Comparison of ENCODE assay signal across 20 cellular contexts in the genomic region with DNA sequence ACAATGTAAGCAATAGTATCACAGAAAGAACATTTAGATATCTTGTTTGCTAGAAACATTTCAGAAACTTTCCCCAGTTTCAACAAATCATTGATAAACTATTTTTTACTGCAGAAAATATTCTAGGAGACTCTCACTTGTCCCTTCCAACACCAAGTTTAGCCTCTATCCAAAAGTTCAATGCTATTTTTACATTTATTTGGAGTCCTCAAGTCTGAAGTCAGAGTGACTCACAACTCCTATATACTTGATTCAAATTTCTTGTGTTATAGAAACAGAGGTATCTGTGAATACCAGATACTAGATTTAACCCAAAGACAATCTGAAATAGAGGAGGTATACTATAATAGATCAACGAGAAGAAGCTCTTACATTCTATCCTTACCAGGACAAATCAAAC. TPM values are rescaled to one million over a fixed set of nuclear protein-coding genes. Genes with fewer than 3 reads are reported as not detected.
DNase-seq lines count a peak whose midpoint lies in the region; ATAC-seq, FAIRE-seq and TF ChIP-seq lines count a peak whose summit lies in the region.
"Had no signal": no experiment of that assay in that cellular context is flagged by ENCODE, and none has a peak within 500 bp of the region (broad histone marks: within the 10 kb centered on the region; RNA-seq: fewer than 3 reads in every experiment).

No MANE protein-coding gene starts in this region.

- no peak overlapping the region for H3K9ac ChIP-seq in IMR-90 (ENCODE audit: low read depth, low read length)

- dilution Hi-C loops in IMR-90 (cut with HindIII; ENCODE audit: low sequenced_read_pairs, unreplicated experiment): no loop called here

- DNase-seq in cardiac muscle cell (ENCODE audit: low read depth in 1 of 2, low spot score in 1 of 2) (no peak), Right ventricle myocardium superior (no peak), IMR-90 (peak; percentile 33), chondrocyte (ENCODE audit: low spot score) (no peak), small intestine (no peak), right lobe of liver (no peak)
- DNase-seq in CD8-positive, alpha-beta T cell: no peak
- DNase-seq: AML-193; Calu3; CD4-positive, alpha-beta memory T cell; DND-41; GDM1; KBM-7 had no signal

- H3K14ac ChIP-seq in IMR-90 (replicated peaks; ENCODE audit: low read depth, low read length): no peak overlapping the region

- TF ChIP-seq POLR2A in IMR-90 (IDR thresholded peaks at IDR 0.05; ENCODE audit: low read depth, low read length): no peak
- no peak for TF ChIP-seq POLR2A in right lobe of liver (IDR thresholded peaks at IDR 0.05)

- no peak overlapping the region for H3K4me3 Mint-ChIP-seq in chondrocyte (ENCODE audit: unreplicated experiment)
- no peak overlapping the region for H3K4me3 Mint-ChIP-seq in CD8-positive, alpha-beta T cell
- H3K4me3 Mint-ChIP-seq: CD4-positive, alpha-beta memory T cell; IgD-negative memory B cell had no signal

- no peak for ATAC-seq in Right ventricle myocardium superior (ENCODE audit: poor library complexity)
- no peak for ATAC-seq in IMR-90 (ENCODE audit: low read depth)
- no peak for ATAC-seq in CD8-positive, alpha-beta T cell
- no peak for ATAC-seq in GM21528 (IDR thresholded peaks at IDR 0.05; ENCODE audit: low FRiP score, unreplicated experiment)
- ATAC-seq in right lobe of liver: no peak
- ATAC-seq: A549 had no signal

- intact Hi-C loops in Right ventricle myocardium superior (cut with DNase I): no loop called here
- intact Hi-C loops in IMR-90 (cut with micrococcal nuclease): no loop called here
- intact Hi-C loops in CD8-positive, alpha-beta T cell (cut with DNase I, micrococcal nuclease): no loop called here
- intact Hi-C loops in right lobe of liver (cut with DNase I): no loop called here

- no CpG with 5 or more reads among the region's 1 CpG for WGBS in IMR-90 (ENCODE audit: extremely low coverage in 2 of 2, insufficient read length in 1 of 2), 2 experiments
- WGBS in small intestine, 3 donors: 90 to 100% (median 97%) methylated on average over 1 of the region's 1 CpG
- WGBS in right lobe of liver (ENCODE audit: insufficient coverage, low coverage, low lambda C conversion rate, missing lambda C conversion rate): 88% methylated on average over 1 of the region's 1 CpG

- H2BK20ac ChIP-seq in IMR-90 (ENCODE audit: low read depth, low read length): no peak overlapping the region

- H3K36me3 ChIP-seq in cardiac muscle cell: no peaks in the 10 kb centered on the region
- 0 out of 2 replicates have a peak, but pooled peaks cover 2% of the 10 kb centered on the region for H3K36me3 ChIP-seq in IMR-90 (ENCODE audit: control insufficient read depth, insufficient read depth, low read length)
- peaks cover 0 to 2% of the 10 kb centered on the region in 2 donors for H3K36me3 ChIP-seq in small intestine (ENCODE audit: control insufficient read depth in 2 of 2, insufficient read depth in 2 of 2, low read length in 2 of 2)
- no peaks in the 10 kb centered on the region for H3K36me3 ChIP-seq in CD8-positive, alpha-beta T cell (ENCODE audit: insufficient read depth, low read length)
- H3K36me3 ChIP-seq in right lobe of liver: no peaks in the 10 kb centered on the region
- H3K36me3 ChIP-seq: HAP-1 had no signal

- H3K56ac ChIP-seq in IMR-90 (ENCODE audit: extremely low read depth, insufficient read depth, low read length): no peak overlapping the region

- H3K9me1 ChIP-seq in IMR-90 (ENCODE audit: insufficient read depth, low read length): peaks cover 7% of the 10 kb centered on the region

- H3K27me3 ChIP-seq in cardiac muscle cell: no peaks in the 10 kb centered on the region
- H3K27me3 ChIP-seq in IMR-90 (ENCODE audit: control insufficient read depth, insufficient read depth, low read length): no peaks in the 10 kb centered on the region
- no peaks in the 10 kb centered on the region for H3K27me3 ChIP-seq in small intestine (ENCODE audit: control insufficient read depth in 2 of 2, insufficient read depth in 2 of 2, low read length in 2 of 2)
- H3K27me3 ChIP-seq in CD8-positive, alpha-beta T cell (ENCODE audit: insufficient read depth, low read length): no peaks in the 10 kb centered on the region
- H3K27me3 ChIP-seq in right lobe of liver: no peaks in the 10 kb centered on the region

- H3K79me1 ChIP-seq in IMR-90 (ENCODE audit: low read depth in 1 of 2, low read length in 2 of 2): peaks cover 34 to 61% of the 10 kb centered on the region in 2 experiments

- H3K27ac Mint-ChIP-seq in chondrocyte (ENCODE audit: unreplicated experiment): peak overlapping the region; percentile 27
- no peak overlapping the region for H3K27ac Mint-ChIP-seq in CD8-positive, alpha-beta T cell
- H3K27ac Mint-ChIP-seq: CD4-positive, alpha-beta memory T cell; IgD-negative memory B cell had no signal

- BruUV-seq in IMR-90 (replicated peaks; lab: Mats Ljungman, UMichigan): no TSS peak

- H4K8ac ChIP-seq in IMR-90 (ENCODE audit: low read depth in 2 of 2, low read length in 2 of 2): no peak overlapping the region

- peaks cover 36% of the 10 kb centered on the region for H4K20me1 ChIP-seq in IMR-90 (ENCODE audit: insufficient read depth, low read length)

- no peak overlapping the region for H2BK120ac ChIP-seq in IMR-90 (ENCODE audit: low read depth, low read length)

- H3K27me3 Mint-ChIP-seq in chondrocyte (ENCODE audit: low read depth): no peaks in the 10 kb centered on the region
- H3K27me3 Mint-ChIP-seq in CD8-positive, alpha-beta T cell (ENCODE audit: low read depth): no peaks in the 10 kb centered on the region
- H3K27me3 Mint-ChIP-seq: CD4-positive, alpha-beta memory T cell; IgD-negative memory B cell had no signal

- no peak overlapping the region for H3K18ac ChIP-seq in IMR-90 (ENCODE audit: low read depth, low read length)

- no peaks in the 10 kb centered on the region for H3K9me3 ChIP-seq in cardiac muscle cell (ENCODE audit: low read depth)
- no peaks in the 10 kb centered on the region for H3K9me3 ChIP-seq in IMR-90 (ENCODE audit: control insufficient read depth, insufficient read depth, low read length)
- no peaks in the 10 kb centered on the region for H3K9me3 ChIP-seq in small intestine (ENCODE audit: control insufficient read depth, low read depth)
- no peaks in the 10 kb centered on the region for H3K9me3 ChIP-seq in CD8-positive, alpha-beta T cell (ENCODE audit: low read length)
- no peaks in the 10 kb centered on the region for H3K9me3 ChIP-seq in right lobe of liver
- H3K9me3 ChIP-seq: A549, HAP-1 had no signal

- peak overlapping the region; percentile 18 for H3K27ac ChIP-seq in cardiac muscle cell
- no peak overlapping the region for H3K27ac ChIP-seq in IMR-90 (ENCODE audit: insufficient read depth, low read length)
- no peak overlapping the region for H3K27ac ChIP-seq in small intestine (ENCODE audit: low read depth in 1 of 2, low read length in 1 of 2)
- no peak overlapping the region for H3K27ac ChIP-seq in CD8-positive, alpha-beta T cell (ENCODE audit: low read depth, low read length)
- H3K27ac ChIP-seq in right lobe of liver: no peak overlapping the region
- H3K27ac ChIP-seq: 22Rv1, A549, C4-2B had no signal

- in situ Hi-C loops in IMR-90 (cut with MboI; ENCODE audit: low sequenced_read_pairs): no loop called here

- peaks cover 30% of the 10 kb centered on the region for H3K4me1 Mint-ChIP-seq in chondrocyte (ENCODE audit: low read depth)
- peaks cover 54% of the 10 kb centered on the region for H3K4me1 Mint-ChIP-seq in CD8-positive, alpha-beta T cell (ENCODE audit: low read depth)

- no peak for TF ChIP-seq RAD21 in IMR-90 (IDR thresholded peaks at IDR 0.05; ENCODE audit: low read length)

- H2BK15ac ChIP-seq in IMR-90 (ENCODE audit: low read depth, low read length): no peak overlapping the region

- peak overlapping the region; percentile 35; the same call in 1 of the 2 replicates for H3K4me2 ChIP-seq in IMR-90 (ENCODE audit: low read depth, low read length)
- H3K4me2 ChIP-seq: A549 had no signal

- H4K5ac ChIP-seq in IMR-90 (ENCODE audit: low read depth, low read length): no peak overlapping the region

- H3K4ac ChIP-seq in IMR-90 (ENCODE audit: low read depth, low read length): no peak overlapping the region

- no peak overlapping the region for H4K91ac ChIP-seq in IMR-90 (ENCODE audit: insufficient read depth, low read depth, low read length)

- no peak overlapping the region for H2AK9ac ChIP-seq in IMR-90 (replicated peaks; ENCODE audit: low read depth, low read length, poor library complexity)

- TF ChIP-seq CTCF in cardiac muscle cell (IDR thresholded peaks at IDR 0.05; ENCODE audit: low read depth, low read length) (no peak), IMR-90 (conservative IDR thresholded peaks at IDR 0.05; ENCODE audit: low read depth, low read length) (no peak), chondrocyte (IDR thresholded peaks at IDR 0.05) (no peak), right lobe of liver (IDR thresholded peaks at IDR 0.05) (no peak)
- TF ChIP-seq CTCF in CD8-positive, alpha-beta T cell (IDR thresholded peaks at IDR 0.05): no peak

- H3K23ac ChIP-seq in IMR-90 (ENCODE audit: low read depth, low read length): no peak overlapping the region

- no peak overlapping the region for H2BK5ac ChIP-seq in IMR-90 (ENCODE audit: low read depth, low read length, poor library complexity, severe bottlenecking)

- H3K4me3 ChIP-seq in cardiac muscle cell: no peak overlapping the region
- H3K4me3 ChIP-seq in IMR-90 (ENCODE audit: insufficient read depth, low read depth, low read length): no peak overlapping the region
- no peak overlapping the region for H3K4me3 ChIP-seq in small intestine (ENCODE audit: low read depth in 1 of 2, low read length in 2 of 2)
- no peak overlapping the region for H3K4me3 ChIP-seq in CD8-positive, alpha-beta T cell (ENCODE audit: low read depth, low read length)
- no peak overlapping the region for H3K4me3 ChIP-seq in right lobe of liver
- H3K4me3 ChIP-seq: A549, HAP-1 had no signal

- POLR2A ChIA-PET in IMR-90 (lab: Charles Lee; ENCODE audit: unreplicated experiment): no interaction called here
- POLR2A ChIA-PET in CD8-positive, alpha-beta T cell (lab: Charles Lee): no interaction called here

- no peak overlapping the region for H2AFZ ChIP-seq in IMR-90 (replicated peaks; ENCODE audit: low read length, poor library complexity)

- CTCF ChIA-PET in IMR-90 (lab: Yijun Ruan, JAX): no interaction called here
- CTCF ChIA-PET in CD8-positive, alpha-beta T cell (lab: Charles Lee): no interaction called here

- H3K4me1 ChIP-seq in cardiac muscle cell (ENCODE audit: low read depth) (peaks cover 12% of the 10 kb centered on the region), IMR-90 (ENCODE audit: control insufficient read depth, insufficient read depth, low read length) (peaks cover 2% of the 10 kb centered on the region; the same call in 1 of the 2 replicates), small intestine (ENCODE audit: control insufficient read depth in 2 of 2, insufficient read depth in 1 of 2, low read depth in 1 of 2, low read length in 1 of 2) (no peaks in the 10 kb centered on the region), right lobe of liver (no peaks in the 10 kb centered on the region)
- H3K4me1 ChIP-seq in CD8-positive, alpha-beta T cell (ENCODE audit: insufficient read depth, low read length): no peaks in the 10 kb centered on the region

- H3K9me3 Mint-ChIP-seq in chondrocyte (ENCODE audit: low read depth): no peaks in the 10 kb centered on the region
- no peaks in the 10 kb centered on the region for H3K9me3 Mint-ChIP-seq in CD8-positive, alpha-beta T cell
- H3K9me3 Mint-ChIP-seq: CD4-positive, alpha-beta memory T cell; IgD-negative memory B cell had no signal

- peak; percentile 23 for FAIRE-seq in small intestine (lab: Jason Lieb, UNC)
- FAIRE-seq: HTR-8/SVneo had no signal

- no peaks in the 10 kb centered on the region for H3K36me3 Mint-ChIP-seq in chondrocyte (ENCODE audit: low read depth)
- peaks cover 11% of the 10 kb centered on the region for H3K36me3 Mint-ChIP-seq in CD8-positive, alpha-beta T cell

- no peak overlapping the region for H2AK5ac ChIP-seq in IMR-90 (ENCODE audit: low read depth, low read length)

RNA-seq across cellular contexts. Expression of gene RFX7, which starts 49.6 kb away (rescaled TPM):
- total RNA-seq in cardiac muscle cell: 6.0 and 11.6 TPM in 2 replicates
- polyA plus RNA-seq in cardiac muscle cell: 5.9 and 8.8 TPM in 2 replicates
- total RNA-seq in Right ventricle myocardium superior: 7.2 TPM
- total RNA-seq in IMR-90 (2012; rRNA removed): 6.9 and 10.6 TPM in 2 replicates
- polyA plus RNA-seq in IMR-90 (2012; rRNA removed): 4.1 and 4.3 TPM in 2 replicates
- polyA plus RNA-seq in IMR-90 (2012; cell fraction: cytosol; rRNA removed): 0.80 and 1.0 TPM in 2 replicates
- polyA plus RNA-seq in IMR-90 (2012; cell fraction: nucleus; rRNA removed; ENCODE audit: low replicate concordance): 3.5 and 17.0 TPM in 2 replicates
- total RNA-seq in chondrocyte: 17.6 to 20.5 TPM (median 17.8 TPM) in 3 replicates
- 1 to 10 TPM; 1.4 to 3.8 (median 2.2) TPM for polyA plus RNA-seq in small intestine
- 10 to 100 TPM; 21.3 to 23.1 TPM for total RNA-seq in CD8-positive, alpha-beta T cell
- 1 to 10 TPM; 4.5 to 7.1 (median 5.8) TPM for total RNA-seq in right lobe of liver
